ENCODE assay signal across 9 cellular contexts in genomic region chr1:206739411-206740076, GRCh38. TPM values are rescaled to one million over a fixed set of nuclear protein-coding genes. Genes with fewer than 3 reads are reported as not detected.
DNase-seq lines count a peak whose midpoint lies in the region; ATAC-seq and TF ChIP-seq lines count a peak whose summit lies in the region.
"Had no signal": no experiment of that assay in that cellular context is flagged by ENCODE, and none has a peak within 500 bp of the region (broad histone marks: within the 10 kb centered on the region; RNA-seq: fewer than 3 reads in every experiment).

No MANE protein-coding gene starts in this region.

- H3K27me3 ChIP-seq in foreskin keratinocyte = no peaks in the 10 kb centered on the region

- H3K4me1 ChIP-seq in HEK293 (ENCODE audit: control insufficient read depth, insufficient read depth, low read length) (no peaks in the 10 kb centered on the region), foreskin keratinocyte (no peaks in the 10 kb centered on the region)

- no peaks in the 10 kb centered on the region for H3K9me3 ChIP-seq in HEK293 (ENCODE audit: control insufficient read depth, insufficient read depth, low read depth, low read length)

- DNase-seq in activated CD4-positive, alpha-beta T cell treated with anti-CD3 and anti-CD28 coated beads for 36 hours = peak; percentile 53
- no peak for DNase-seq in activated CD4-positive, alpha-beta T cell treated with anti-CD3 and anti-CD28 coated beads for 1 hour
- DNase-seq in MV-4-11 (lab: John Stamatoyannopoulos, UW) (peak; percentile 87), glomerular visceral epithelial cell (ENCODE audit: extremely low spot score) (no peak), foreskin keratinocyte (no peak), NCI-H1694 treated with DMSO at 0.1 percent for 48 hours (lab: John Stamatoyannopoulos, UW) (no peak)

- TF ChIP-seq CTCF in HEK293 (tag by site-specific recombination; IDR thresholded peaks at IDR 0.05) = no peak
- TF ChIP-seq CTCF in foreskin keratinocyte (conservative IDR thresholded peaks at IDR 0.05) = no peak

- ATAC-seq in activated CD4-positive, alpha-beta T cell treated with anti-CD3 and anti-CD28 coated beads for 36 hours = peak; percentile 85
- no peak for ATAC-seq in foreskin keratinocyte

- peaks cover 0 to 4% of the 10 kb centered on the region in 2 experiments; a peak in 1 of 3 replicates for H3K36me3 ChIP-seq in HEK293 (ENCODE audit: control insufficient read depth in 2 of 2, insufficient read depth in 1 of 2, low read length in 2 of 2)

- H3K9me3 Mint-ChIP-seq in activated CD4-positive, alpha-beta T cell treated with anti-CD3 and anti-CD28 coated beads for 36 hours (ENCODE audit: low read depth) = no peaks in the 10 kb centered on the region
- H3K9me3 Mint-ChIP-seq in dendritic cell treated with granulocyte-macrophage colony-stimulating factor and Interleukin-4, amounts not matched to agents 40 ng/mL and 50 ng/mL, for 4 days = no peaks in the 10 kb centered on the region

- peak overlapping the region; percentile 82 for H3K27ac Mint-ChIP-seq in activated CD4-positive, alpha-beta T cell treated with anti-CD3 and anti-CD28 coated beads for 36 hours
- peak overlapping the region; percentile 73 for H3K27ac Mint-ChIP-seq in dendritic cell treated with granulocyte-macrophage colony-stimulating factor and Interleukin-4, amounts not matched to agents 40 ng/mL and 50 ng/mL, for 4 days

- POLR2A ChIA-PET in activated CD4-positive, alpha-beta T cell treated with anti-CD3 and anti-CD28 coated beads for 36 hours (lab: Charles Lee) = interaction anchor here (0.7 to 1.5 kb wide), 4 partner anchors 30 to 269 kb away, joined by 3 to 7 read pairs (median 3); partner anchors contain the start of gene IKBKE
- POLR2A ChIA-PET in HEK293 (lab: Yijun Ruan, JAX) = no interaction called here

- peaks cover 12% of the 10 kb centered on the region for H3K36me3 Mint-ChIP-seq in activated CD4-positive, alpha-beta T cell treated with anti-CD3 and anti-CD28 coated beads for 36 hours (ENCODE audit: low read depth)
- peaks cover 10% of the 10 kb centered on the region for H3K36me3 Mint-ChIP-seq in dendritic cell treated with granulocyte-macrophage colony-stimulating factor and Interleukin-4, amounts not matched to agents 40 ng/mL and 50 ng/mL, for 4 days (ENCODE audit: low read depth)

- no peak overlapping the region for H3K27ac ChIP-seq in HEK293 (ENCODE audit: extremely low read depth, low read depth, low read length)
- H3K27ac ChIP-seq in foreskin keratinocyte = no peak overlapping the region

- H3K27me3 Mint-ChIP-seq in activated CD4-positive, alpha-beta T cell treated with anti-CD3 and anti-CD28 coated beads for 36 hours = no peaks in the 10 kb centered on the region
- H3K27me3 Mint-ChIP-seq in dendritic cell treated with granulocyte-macrophage colony-stimulating factor and Interleukin-4, amounts not matched to agents 40 ng/mL and 50 ng/mL, for 4 days = no peaks in the 10 kb centered on the region

- peak overlapping the region; percentile 20 for H3K4me3 Mint-ChIP-seq in activated CD4-positive, alpha-beta T cell treated with anti-CD3 and anti-CD28 coated beads for 36 hours
- no peak overlapping the region for H3K4me3 Mint-ChIP-seq in dendritic cell treated with granulocyte-macrophage colony-stimulating factor and Interleukin-4, amounts not matched to agents 40 ng/mL and 50 ng/mL, for 4 days

- no peak overlapping the region for H3K4me3 ChIP-seq in HEK293 (ENCODE audit: low read depth, low read length)
- H3K4me3 ChIP-seq: lung had no signal

- peaks cover 86% of the 10 kb centered on the region for H3K4me1 Mint-ChIP-seq in activated CD4-positive, alpha-beta T cell treated with anti-CD3 and anti-CD28 coated beads for 36 hours
- H3K4me1 Mint-ChIP-seq in dendritic cell treated with granulocyte-macrophage colony-stimulating factor and Interleukin-4, amounts not matched to agents 40 ng/mL and 50 ng/mL, for 4 days (ENCODE audit: low read depth) = peaks cover 67% of the 10 kb centered on the region

- CTCF ChIA-PET in activated CD4-positive, alpha-beta T cell treated with anti-CD3 and anti-CD28 coated beads for 36 hours (lab: Charles Lee) = interaction anchor here (0.6 to 2.2 kb wide), 25 partner anchors 9 to 242 kb away, joined by 3 to 23 read pairs (median 5); partner anchors contain the start of genes DYRK3, FCMR, IL10 and IL20
- CTCF ChIA-PET in HEK293 (lab: Yijun Ruan, JAX) = interaction anchor here (0.7 to 3.3 kb wide), 14 partner anchors 10 to 243 kb away, joined by 3 to 25 read pairs (median 4); partner anchors contain the start of gene IL10

- intact Hi-C loops in activated CD4-positive, alpha-beta T cell treated with anti-CD3 and anti-CD28 coated beads for 36 hours (cut with DNase I, micrococcal nuclease) = loop anchor here (1.0 to 2.0 kb wide), 5 partner anchors 17 to 64 kb away; no protein-coding TSS in a partner anchor
- intact Hi-C loops in dendritic cell treated with granulocyte-macrophage colony-stimulating factor and Interleukin-4, amounts not matched to agents 40 ng/mL and 50 ng/mL, for 4 days (cut with micrococcal nuclease) = loop anchor here (1.0 to 5.0 kb wide), 2 partner anchors 33 to 69 kb away; partner anchors contain the start of genes IL10 and IL19

TF ChIP-seq in HEK293, 187 proteins besides CTCF, POLR2A, EP300 and RAD21:
- TF ChIP-seq OSR2 (tag by site-specific recombination; IDR thresholded peaks at IDR 0.05) = 0 out of 2 replicates have a peak, but pooled peaks have one; percentile 17
- TF ChIP-seq ZNF768 (tag by site-specific recombination; IDR thresholded peaks at IDR 0.05) = 0 out of 2 replicates have a peak, but pooled peaks have one; percentile 53
- no peak for TF ChIP-seq ZNF660 (tag by site-specific recombination; IDR thresholded peaks at IDR 0.05)
- no peak for TF ChIP-seq ZNF585B (tag by site-specific recombination; IDR thresholded peaks at IDR 0.05)
- TF ChIP-seq ZNF707 (tag by site-specific recombination; IDR thresholded peaks at IDR 0.05) = no peak
TF ChIP-seq in HEK293: peak in this region for 2.

RNA-seq across cellular contexts. Expression of gene IL19, which starts 31.0 kb away (rescaled TPM):
- total RNA-seq in activated CD4-positive, alpha-beta T cell treated with anti-CD3 and anti-CD28 coated beads for 36 hours = not detected
- not detected in 2 replicates for total RNA-seq in foreskin keratinocyte
- not detected in 2 replicates for polyA plus RNA-seq in foreskin keratinocyte

RNA-seq across cellular contexts. Expression of gene IL10, which starts 32.8 kb away (rescaled TPM):
- 1 to 10 TPM; 1.3 to 1.6 TPM for total RNA-seq in activated CD4-positive, alpha-beta T cell treated with anti-CD3 and anti-CD28 coated beads for 36 hours
- not detected in 2 replicates for total RNA-seq in foreskin keratinocyte
- not detected in 2 replicates for polyA plus RNA-seq in foreskin keratinocyte

RNA-seq across cellular contexts. Expression of gene MAPKAPK2, which starts 54.8 kb away (rescaled TPM):
- 10 to 100 TPM; 62.8 to 64.7 TPM for total RNA-seq in activated CD4-positive, alpha-beta T cell treated with anti-CD3 and anti-CD28 coated beads for 36 hours
- total RNA-seq in foreskin keratinocyte = 63.7 and 64.0 TPM in 2 replicates
- 52.4 and 57.9 TPM in 2 replicates for polyA plus RNA-seq in foreskin keratinocyte

Comparison
In these comparisons a context has a peak if more than half of its experiments do, and no peak if none do; other contexts are left out.
1. DNase-seq: peak in activated CD4-positive, alpha-beta T cell treated with anti-CD3 and anti-CD28 coated beads for 36 hours (single experiment) and MV-4-11 (single experiment); none in activated CD4-positive, alpha-beta T cell treated with anti-CD3 and anti-CD28 coated beads for 1 hour (single experiment), glomerular visceral epithelial cell (single experiment), foreskin keratinocyte (0 of 2) and NCI-H1694 treated with DMSO at 0.1 percent for 48 hours (single experiment).